In genomic region chr7:90119178-90119971, GRCh38 we compare ENCODE assay signal across 8 cellular contexts. TPM values are rescaled to one million over a fixed set of nuclear protein-coding genes. Genes with fewer than 3 reads are reported as not detected.
DNase-seq lines count a peak whose midpoint lies in the region; ATAC-seq and TF ChIP-seq lines count a peak whose summit lies in the region.

No MANE protein-coding gene starts in this region.

- H3K27me3 Mint-ChIP-seq in endothelial cell (ENCODE audit: unreplicated experiment) (peaks cover 3% of the 10 kb centered on the region), mesothelial cell of epicardium (ENCODE audit: low read depth) (peaks cover 45% of the 10 kb centered on the region)
- H3K27me3 Mint-ChIP-seq in stimulated activated naive B cell treated with anti-CD40 and anti-IgM and Interleukin-4, amounts not matched to agents 10 μg/mL and 1 μg/mL and 100 μg/mL, for 72 hours = peaks cover 28 to 39% of the 10 kb centered on the region in 2 donors

- DNase-seq in HT1080 (ENCODE audit: low read depth) (peak; percentile 23), endothelial cell (ENCODE audit: low spot score) (peak; percentile 23), mesothelial cell of epicardium (ENCODE audit: low spot score in 2 of 2, unreplicated experiment in 2 of 2) (no peak), A172 (ENCODE audit: low spot score) (no peak)
- DNase-seq in activated CD4-positive, alpha-beta T cell treated with anti-CD3 and anti-CD28 coated beads, Interleukin-2, amount 50 U/mL, for 4 hours = peak; percentile 40 to 42
- DNase-seq in stimulated activated naive B cell treated with anti-CD40 and anti-IgM and Interleukin-4, amounts not matched to agents 10 μg/mL and 1 μg/mL and 100 μg/mL, for 72 hours = peak; percentile 9

- H3K36me3 Mint-ChIP-seq in endothelial cell (ENCODE audit: low read depth, unreplicated experiment) (no peaks in the 10 kb centered on the region), mesothelial cell of epicardium (no peaks in the 10 kb centered on the region)
- H3K36me3 Mint-ChIP-seq in stimulated activated naive B cell treated with anti-CD40 and anti-IgM and Interleukin-4, amounts not matched to agents 10 μg/mL and 1 μg/mL and 100 μg/mL, for 72 hours = peaks cover 0 to 2% of the 10 kb centered on the region in 2 donors

- H3K9me3 Mint-ChIP-seq in endothelial cell (ENCODE audit: unreplicated experiment) = no peaks in the 10 kb centered on the region
- no peaks in the 10 kb centered on the region for H3K9me3 Mint-ChIP-seq in mesothelial cell of epicardium
- H3K9me3 Mint-ChIP-seq in stimulated activated naive B cell treated with anti-CD40 and anti-IgM and Interleukin-4, amounts not matched to agents 10 μg/mL and 1 μg/mL and 100 μg/mL, for 72 hours = no peaks in the 10 kb centered on the region

- ATAC-seq in stimulated activated naive B cell treated with anti-CD40 and anti-IgM and Interleukin-4, amounts not matched to agents 10 μg/mL and 1 μg/mL and 100 μg/mL, for 72 hours (replicated peaks) = peak; percentile 63
- no peak for ATAC-seq in GM21737 (IDR thresholded peaks at IDR 0.05; ENCODE audit: unreplicated experiment)
- ATAC-seq in GM21367 (IDR thresholded peaks at IDR 0.05; ENCODE audit: unreplicated experiment) = no peak

- no peak for TF ChIP-seq CTCF in endothelial cell (IDR thresholded peaks at IDR 0.05; ENCODE audit: unreplicated experiment)
- TF ChIP-seq CTCF in mesothelial cell of epicardium (IDR thresholded peaks at IDR 0.05; ENCODE audit: unreplicated experiment) = no peak

- H3K4me3 Mint-ChIP-seq in endothelial cell (ENCODE audit: unreplicated experiment) = peak overlapping the region; percentile 91
- peak overlapping the region; percentile 63 for H3K4me3 Mint-ChIP-seq in mesothelial cell of epicardium
- H3K4me3 Mint-ChIP-seq in stimulated activated naive B cell treated with anti-CD40 and anti-IgM and Interleukin-4, amounts not matched to agents 10 μg/mL and 1 μg/mL and 100 μg/mL, for 72 hours = peak overlapping the region; percentile 85 to 90

- H3K4me1 Mint-ChIP-seq in endothelial cell (ENCODE audit: unreplicated experiment) = peaks cover 3% of the 10 kb centered on the region
- H3K4me1 Mint-ChIP-seq in mesothelial cell of epicardium = peaks cover 6% of the 10 kb centered on the region
- H3K4me1 Mint-ChIP-seq in stimulated activated naive B cell treated with anti-CD40 and anti-IgM and Interleukin-4, amounts not matched to agents 10 μg/mL and 1 μg/mL and 100 μg/mL, for 72 hours = peaks cover 7 to 19% of the 10 kb centered on the region in 2 donors

- H3K27ac Mint-ChIP-seq in endothelial cell (ENCODE audit: unreplicated experiment) = no peak overlapping the region
- H3K27ac Mint-ChIP-seq in mesothelial cell of epicardium = no peak overlapping the region
- no peak overlapping the region for H3K27ac Mint-ChIP-seq in stimulated activated naive B cell treated with anti-CD40 and anti-IgM and Interleukin-4, amounts not matched to agents 10 μg/mL and 1 μg/mL and 100 μg/mL, for 72 hours

RNA-seq across cellular contexts. Expression of gene STEAP1, which starts 34.9 kb away (rescaled TPM):
- total RNA-seq in HT1080 (2014; rRNA removed; shearing (Covaris generic)) = 34.7 and 50.3 TPM in 2 replicates
- 19.9 and 31.5 TPM in 2 replicates for polyA plus RNA-seq in HT1080 (2015; cell fraction: cytosol; rRNA removed)
- 25.1 and 30.4 TPM in 2 replicates for polyA plus RNA-seq in HT1080 (2015; cell fraction: nucleus; rRNA removed)
- total RNA-seq in endothelial cell (ENCODE audit: unreplicated experiment) (1.0 TPM), mesothelial cell of epicardium (0.27 to 0.43 TPM (median 0.42 TPM) in 3 replicates)
- 0.83 and 1.5 TPM in 2 replicates for total RNA-seq in A172 (2014; rRNA removed; shearing (Covaris generic))

Comparison
In these comparisons a context has a peak if more than half of its experiments do, and no peak if none do; other contexts are left out.
1. DNase-seq: peak in HT1080 (single experiment), activated CD4-positive, alpha-beta T cell treated with anti-CD3 and anti-CD28 coated beads, Interleukin-2, amount 50 U/mL, for 4 hours (2 of 2), endothelial cell (single experiment) and stimulated activated naive B cell treated with anti-CD40 and anti-IgM and Interleukin-4, amounts not matched to agents 10 μg/mL and 1 μg/mL and 100 μg/mL, for 72 hours (single experiment); none in mesothelial cell of epicardium (0 of 2) and A172 (single experiment).
2. ATAC-seq: peak in stimulated activated naive B cell treated with anti-CD40 and anti-IgM and Interleukin-4, amounts not matched to agents 10 μg/mL and 1 μg/mL and 100 μg/mL, for 72 hours (2 of 2); none in GM21737 (single experiment) and GM21367 (single experiment).
3. RNA of gene STEAP1, which starts 34.9 kb away (total RNA-seq): 34.7 to 50.3 TPM in HT1080; 1.0 TPM in endothelial cell (single experiment), 0.83 to 1.5 TPM in A172 and 0.27 to 0.43 TPM in mesothelial cell of epicardium; every median in the first group is over 10 times any median in the second.
4. Peak in every context shown above with its lines, with median percentiles within 50 percentile points of each other: H3K4me3 Mint-ChIP-seq.